Comparison of ENCODE assay signal across 18 cellular contexts in the genomic region with DNA sequence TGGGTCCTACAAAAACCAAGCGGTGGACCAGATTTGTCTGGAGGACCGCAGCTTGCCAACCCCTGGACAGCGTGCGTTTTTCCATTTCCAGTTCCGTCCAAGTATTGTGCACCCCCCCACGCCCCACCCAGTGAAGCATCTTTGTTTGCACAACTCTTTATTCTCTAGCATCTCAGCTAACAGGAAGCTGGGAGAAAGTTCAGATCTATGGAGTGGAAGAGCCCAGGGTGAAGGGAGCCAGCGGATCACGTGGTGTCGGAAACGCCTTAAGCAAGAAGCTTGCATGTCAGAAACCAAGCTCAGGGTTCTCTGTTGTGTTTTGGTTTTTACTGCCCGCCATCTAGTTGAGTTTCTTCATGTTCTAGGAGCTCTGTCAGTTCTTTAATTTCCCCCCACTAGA. TPM values are rescaled to one million over a fixed set of nuclear protein-coding genes. Genes with fewer than 3 reads are reported as not detected.
A peak's percentile ranks its signal among the peaks of the same experiment; 100 is the strongest.
DNase-seq lines count a peak whose midpoint lies in the region; ATAC-seq, FAIRE-seq and TF ChIP-seq lines count a peak whose summit lies in the region.
"Had no signal": no experiment of that assay in that cellular context is flagged by ENCODE, and none has a peak within 500 bp of the region (broad histone marks: within the 10 kb centered on the region; RNA-seq: fewer than 3 reads in every experiment).

No MANE protein-coding gene starts in this region.

- ATAC-seq in GM23338 = peak; percentile 54
- ATAC-seq in activated T-helper 17 cell treated with anti-CD3 and anti-CD28 coated beads, Interleukin-2, amount 50 U/mL, for 72 hours (replicated peaks) = no peak
- no peak for ATAC-seq in Right ventricle myocardium inferior
- ATAC-seq: activated T-cell treated with anti-CD3 and anti-CD28 coated beads, Interleukin-2, amount 50 U/mL, for 4 hours; HCT116 had no signal

- H3K36me3 ChIP-seq in GM23338 (ENCODE audit: insufficient read depth) = no peaks in the 10 kb centered on the region
- H3K36me3 ChIP-seq in trophoblast cell (ENCODE audit: control insufficient read depth in 1 of 2, insufficient read depth in 2 of 2, low read length in 2 of 2) = peaks cover 2% of the 10 kb centered on the region in 2 experiments
- H3K36me3 ChIP-seq: colonic mucosa had no signal

- peaks cover 2% of the 10 kb centered on the region for H3K9me3 ChIP-seq in trophoblast cell (ENCODE audit: insufficient read depth, low read depth, low read length)
- H3K9me3 ChIP-seq: colonic mucosa had no signal

- H3K79me2 ChIP-seq in GM23338 (replicated peaks; ENCODE audit: insufficient read depth) (peaks cover 100% of the 10 kb centered on the region), trophoblast cell (ENCODE audit: control insufficient read depth, insufficient read depth, low read length, poor library complexity) (peaks cover 22% of the 10 kb centered on the region)

- H4K91ac ChIP-seq in trophoblast cell (ENCODE audit: low read depth, low read length) = no peak overlapping the region

- H2BK12ac ChIP-seq in trophoblast cell (ENCODE audit: low read length) = no peak overlapping the region

- H3K9me2 ChIP-seq in GM23338 (ENCODE audit: insufficient read depth) = no peaks in the 10 kb centered on the region

- no CpG with 5 or more reads among the region's 11 CpGs for whole genome bisulfite sequencing in trophoblast cell (ENCODE audit: extremely low coverage, insufficient coverage, insufficient read length)

- H3K9ac ChIP-seq in trophoblast cell (ENCODE audit: low read length) = no peak overlapping the region
- H3K9ac ChIP-seq: KMS-11 had no signal

- DNase-seq in GM23338 (ENCODE audit: low spot score) (peak; percentile 46), MV-4-11 (lab: John Stamatoyannopoulos, UW) (peak; percentile 89), trophoblast cell (peak in 1 of 2 donors; percentile 31), 8988T (no peak), GM12892 (ENCODE audit: insufficient read length) (no peak), NCI-H226 (no peak), Right ventricle myocardium inferior (ENCODE audit: missing footprints) (no peak)
- DNase-seq: activated CD4-positive, alpha-beta T cell treated with anti-CD3 and anti-CD28 coated beads, Interleukin-2, amount 10 ng/mL, durations not matched to agents 24 days and 14 days; activated T-cell treated with anti-CD3 and anti-CD28 coated beads, Interleukin-2, amount 50 U/mL, for 4 hours; amygdala; colonic mucosa; DMS79 treated with DMSO at 0.1 percent for 48 hours; NCI-H187; NCI-H510A treated with DMSO at 0.1 percent for 48 hours had no signal

- H3K79me1 ChIP-seq in trophoblast cell (ENCODE audit: low read length) = no peaks in the 10 kb centered on the region

- no peak overlapping the region for H2BK120ac ChIP-seq in trophoblast cell (ENCODE audit: insufficient read depth, low read length, poor library complexity)

- no peak overlapping the region for H3K18ac ChIP-seq in trophoblast cell (ENCODE audit: low read length)

- 0 out of 3 replicates have a peak, but pooled peaks cover 2% of the 10 kb centered on the region for H3K9me3 Mint-ChIP-seq in GM23338
- no peaks in the 10 kb centered on the region for H3K9me3 Mint-ChIP-seq in activated T-helper 17 cell treated with anti-CD3 and anti-CD28 coated beads, Interleukin-2, amount 50 U/mL, for 72 hours

- H3K27ac Mint-ChIP-seq in GM23338 = no peak overlapping the region
- H3K27ac Mint-ChIP-seq in activated T-helper 17 cell treated with anti-CD3 and anti-CD28 coated beads, Interleukin-2, amount 50 U/mL, for 72 hours = peak overlapping the region; percentile 15
- H3K27ac Mint-ChIP-seq: activated CD4-positive, alpha-beta T cell treated with anti-CD3 and anti-CD28 coated beads, Interleukin-2, amount 10 ng/mL, durations not matched to agents 24 days and 14 days had no signal

- H3K27ac ChIP-seq in GM23338 (ENCODE audit: low read depth) (no peak overlapping the region), trophoblast cell (ENCODE audit: low read depth, low read length) (no peak overlapping the region)
- H3K27ac ChIP-seq: colonic mucosa, KMS-11 had no signal

- no peak overlapping the region for H3K4me3 ChIP-seq in GM23338
- no peak overlapping the region for H3K4me3 ChIP-seq in trophoblast cell (ENCODE audit: low read depth, low read length)
- H3K4me3 ChIP-seq: colonic mucosa had no signal

- H3K27me3 ChIP-seq in GM23338 (ENCODE audit: insufficient read depth) (no peaks in the 10 kb centered on the region), trophoblast cell (ENCODE audit: insufficient read depth, low read length) (no peaks in the 10 kb centered on the region)
- H3K27me3 ChIP-seq: colonic mucosa had no signal

- H2BK5ac ChIP-seq in trophoblast cell (ENCODE audit: low read depth, low read length, poor library complexity) = no peak overlapping the region

- no peak overlapping the region for H4K12ac ChIP-seq in trophoblast cell (ENCODE audit: low read depth, low read length)

- FAIRE-seq in GM12892 (lab: Jason Lieb, UNC) = no peak
- FAIRE-seq: RCC 7860 had no signal

- H3K23ac ChIP-seq in trophoblast cell (ENCODE audit: low read length) = no peak overlapping the region

- peak overlapping the region; percentile 81 for H3K4ac ChIP-seq in trophoblast cell (ENCODE audit: low read depth, low read length)

- peaks cover 52% of the 10 kb centered on the region for H3K4me1 Mint-ChIP-seq in GM23338
- H3K4me1 Mint-ChIP-seq in activated T-helper 17 cell treated with anti-CD3 and anti-CD28 coated beads, Interleukin-2, amount 50 U/mL, for 72 hours = peaks cover 54% of the 10 kb centered on the region

- no peaks in the 10 kb centered on the region for H3F3A ChIP-seq in GM23338 (replicated peaks; ENCODE audit: low read depth)

- H3K4me1 ChIP-seq in GM23338 (ENCODE audit: insufficient read depth) = peaks cover 32% of the 10 kb centered on the region
- H3K4me1 ChIP-seq in trophoblast cell (ENCODE audit: control insufficient read depth in 1 of 2, insufficient read depth in 2 of 2, low read length in 2 of 2) = peaks cover 3 to 8% of the 10 kb centered on the region in 2 experiments
- H3K4me1 ChIP-seq: colonic mucosa had no signal

- H3K14ac ChIP-seq in trophoblast cell (ENCODE audit: low read length) = no peak overlapping the region

- H2AFZ ChIP-seq in GM23338 (no peak overlapping the region), trophoblast cell (ENCODE audit: insufficient read depth, low read length, poor library complexity) (no peak overlapping the region)

- no peak overlapping the region for H4K8ac ChIP-seq in trophoblast cell (ENCODE audit: low read depth, low read length)

- H3K4me3 Mint-ChIP-seq in GM23338 = no peak overlapping the region
- H3K4me3 Mint-ChIP-seq in activated T-helper 17 cell treated with anti-CD3 and anti-CD28 coated beads, Interleukin-2, amount 50 U/mL, for 72 hours = no peak overlapping the region
- H3K4me3 Mint-ChIP-seq: activated CD4-positive, alpha-beta T cell treated with anti-CD3 and anti-CD28 coated beads, Interleukin-2, amount 10 ng/mL, durations not matched to agents 24 days and 14 days; activated T-cell treated with anti-CD3 and anti-CD28 coated beads, Interleukin-2, amount 50 U/mL, for 4 hours had no signal

- intact Hi-C loops in Right ventricle myocardium inferior (cut with DNase I) = no loop called here

- no peak overlapping the region for H2AK5ac ChIP-seq in trophoblast cell (ENCODE audit: low read length)

- TF ChIP-seq POLR2A in GM12892 (IDR thresholded peaks at IDR 0.05; ENCODE audit: low read depth, low read length) = no peak

- H3K36me3 Mint-ChIP-seq in GM23338 (ENCODE audit: low read depth) = peaks cover 8% of the 10 kb centered on the region
- no peaks in the 10 kb centered on the region for H3K36me3 Mint-ChIP-seq in activated T-helper 17 cell treated with anti-CD3 and anti-CD28 coated beads, Interleukin-2, amount 50 U/mL, for 72 hours (ENCODE audit: low read depth)

- H3K27me3 Mint-ChIP-seq in GM23338 (ENCODE audit: insufficient read depth, low read depth, poor library complexity) = peaks cover 8% of the 10 kb centered on the region
- H3K27me3 Mint-ChIP-seq in activated T-helper 17 cell treated with anti-CD3 and anti-CD28 coated beads, Interleukin-2, amount 50 U/mL, for 72 hours = no peaks in the 10 kb centered on the region
- H3K27me3 Mint-ChIP-seq: activated CD4-positive, alpha-beta T cell treated with anti-CD3 and anti-CD28 coated beads, Interleukin-2, amount 10 ng/mL, durations not matched to agents 24 days and 14 days had no signal

- no peak for TF ChIP-seq CTCF in GM23338 (conservative IDR thresholded peaks at IDR 0.05; ENCODE audit: low read depth in 2 of 2)

- H3K4me2 ChIP-seq in GM23338 (no peak overlapping the region), trophoblast cell (ENCODE audit: low read length) (no peak overlapping the region)
- H3K4me2 ChIP-seq: KMS-11 had no signal

- H4K20me1 ChIP-seq in GM23338 (replicated peaks; ENCODE audit: insufficient read depth) = peaks cover 35% of the 10 kb centered on the region

TF ChIP-seq in GM23338, 12 proteins besides CTCF, POLR2A, EP300 and RAD21 (continues in another document):
- TF ChIP-seq STAT1 (IDR thresholded peaks at IDR 0.05; ENCODE audit: unreplicated experiment) (no peak), JUNB (IDR thresholded peaks at IDR 0.05; ENCODE audit: unreplicated experiment) (no peak), ZNF331 (CRISPR knock-in tag; IDR thresholded peaks at IDR 0.05; ENCODE audit: low read depth) (no peak), EZH2 (IDR thresholded peaks at IDR 0.05; ENCODE audit: low read depth, unreplicated experiment) (no peak), NANOG (IDR thresholded peaks at IDR 0.05; ENCODE audit: borderline replicate concordance) (no peak)
- TF ChIP-seq, protein P1, sequence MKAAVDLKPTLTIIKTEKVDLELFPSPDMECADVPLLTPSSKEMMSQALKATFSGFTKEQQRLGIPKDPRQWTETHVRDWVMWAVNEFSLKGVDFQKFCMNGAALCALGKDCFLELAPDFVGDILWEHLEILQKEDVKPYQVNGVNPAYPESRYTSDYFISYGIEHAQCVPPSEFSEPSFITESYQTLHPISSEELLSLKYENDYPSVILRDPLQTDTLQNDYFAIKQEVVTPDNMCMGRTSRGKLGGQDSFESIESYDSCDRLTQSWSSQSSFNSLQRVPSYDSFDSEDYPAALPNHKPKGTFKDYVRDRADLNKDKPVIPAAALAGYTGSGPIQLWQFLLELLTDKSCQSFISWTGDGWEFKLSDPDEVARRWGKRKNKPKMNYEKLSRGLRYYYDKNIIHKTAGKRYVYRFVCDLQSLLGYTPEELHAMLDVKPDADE (IDR thresholded peaks at IDR 0.05) = no peak

RNA-seq across cellular contexts. Expression of a gene that starts 29.9 kb away (rescaled TPM):
- 72.2 and 82.4 TPM in 2 replicates for total RNA-seq in GM23338 (2014; rRNA removed; shearing (Covaris generic))
- polyA plus RNA-seq in GM23338 (2016; fragmentation: Nextera tagmentation; extraction: Ambion mirVana) = 53.3 and 59.3 TPM in 2 replicates
- 10 to 100 TPM; 66.7 to 67.3 TPM for total RNA-seq in activated T-helper 17 cell treated with anti-CD3 and anti-CD28 coated beads, Interleukin-2, amount 50 U/mL, for 72 hours
- 38.2 and 38.3 TPM in 2 replicates for polyA plus RNA-seq in trophoblast cell (2013)
- polyA plus RNA-seq in GM12892 (2012; ENCODE audit: missing spikeins) = 42.4 TPM
- total RNA-seq in Right ventricle myocardium inferior = 46.4 TPM

Comparison
In these comparisons a context has a peak if more than half of its experiments do, and no peak if none do; other contexts are left out.
1. DNase-seq: peak in GM23338 (single experiment) and MV-4-11 (single experiment); none in 8988T (single experiment), GM12892 (single experiment), NCI-H226 (single experiment) and Right ventricle myocardium inferior (single experiment).